In the genomic region with DNA sequence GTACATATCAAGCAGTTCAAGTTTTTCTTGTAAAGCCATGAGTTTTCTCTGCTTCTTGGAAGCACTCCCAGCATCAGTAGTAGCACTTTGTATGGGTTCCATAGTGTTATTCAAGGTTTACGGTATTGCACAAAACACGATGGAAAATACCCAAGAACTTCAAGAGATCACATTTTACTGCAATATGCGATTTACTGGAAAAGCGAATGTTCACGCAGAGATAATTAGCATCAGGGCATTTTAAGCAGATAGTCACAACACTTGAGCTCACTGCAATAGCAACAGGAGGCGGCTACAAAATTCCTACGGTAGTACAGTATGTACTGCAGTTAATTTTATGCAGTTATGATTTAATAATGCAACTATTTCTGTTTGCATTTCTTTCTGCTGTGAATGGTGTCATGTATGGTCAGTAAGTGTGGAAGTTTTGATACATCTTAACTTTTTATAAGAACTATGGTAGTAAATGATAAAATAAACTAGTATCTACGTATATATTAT, we compare ENCODE assay signal across 25 cellular contexts.
DNase-seq lines count a peak whose midpoint lies in the region; ATAC-seq and TF ChIP-seq lines count a peak whose summit lies in the region.
"Had no signal": no experiment of that assay in that cellular context is flagged by ENCODE, and none has a peak within 500 bp of the region (broad histone marks: within the 10 kb centered on the region; RNA-seq: fewer than 3 reads in every experiment).

No MANE protein-coding gene starts in this region.

- H3K36me3 ChIP-seq in SK-N-MC (ENCODE audit: insufficient read depth, low read length) (no peaks in the 10 kb centered on the region), skeletal muscle satellite cell (ENCODE audit: insufficient read depth, low read length) (no peaks in the 10 kb centered on the region), neural progenitor cell (no peaks in the 10 kb centered on the region)
- H3K36me3 ChIP-seq: BLaER1 treated with 17β-estradiol and CSF1 and Interleukin-3, amounts not matched to agents 10 nM and 100 nM; SJSA1 had no signal

- no peaks in the 10 kb centered on the region for H3K36me3 Mint-ChIP-seq in neural progenitor cell

- H3K79me2 ChIP-seq in neural progenitor cell (ENCODE audit: low read depth), result no peaks in the 10 kb centered on the region

- H3K27me3 ChIP-seq in skeletal muscle satellite cell (ENCODE audit: control insufficient read depth, insufficient read depth, low read length) (no peaks in the 10 kb centered on the region), neural progenitor cell (no peaks in the 10 kb centered on the region)
- H3K27me3 ChIP-seq: BLaER1 treated with 17β-estradiol and CSF1 and Interleukin-3, amounts not matched to agents 10 nM and 100 nM; SJSA1 had no signal

- peaks cover 3% of the 10 kb centered on the region for H3K4me1 ChIP-seq in skeletal muscle satellite cell (ENCODE audit: control insufficient read depth, insufficient read depth, low read length)
- no peaks in the 10 kb centered on the region for H3K4me1 ChIP-seq in neural progenitor cell
- H3K4me1 ChIP-seq: Caco-2, SJSA1 had no signal

- H3K4me2 ChIP-seq in skeletal muscle satellite cell (ENCODE audit: low read length) (peak overlapping the region; percentile 8), neural progenitor cell (no peak overlapping the region)
- H3K4me2 ChIP-seq: BLaER1 treated with 17β-estradiol and CSF1 and Interleukin-3, amounts not matched to agents 10 nM and 100 nM had no signal

- H3K4me3 Mint-ChIP-seq in neural progenitor cell, result no peak overlapping the region
- H3K4me3 Mint-ChIP-seq: CD4-positive, alpha-beta memory T cell had no signal

- no peaks in the 10 kb centered on the region for H3K27me3 Mint-ChIP-seq in neural progenitor cell (ENCODE audit: insufficient read depth, low read depth)
- H3K27me3 Mint-ChIP-seq: CD4-positive, alpha-beta memory T cell had no signal

- H2AFZ ChIP-seq in neural progenitor cell (replicated peaks), result no peak overlapping the region

- intact Hi-C loops in Right ventricle myocardium superior (cut with DNase I), result no loop called here
- intact Hi-C loops in left cardiac atrium (cut with DNase I), result no loop called here

- H3K9me3 ChIP-seq in SK-N-MC (ENCODE audit: low read depth, low read length), result no peaks in the 10 kb centered on the region
- no peaks in the 10 kb centered on the region for H3K9me3 ChIP-seq in skeletal muscle satellite cell (replicated peaks; ENCODE audit: low read length)
- H3K9me3 ChIP-seq in neural progenitor cell (ENCODE audit: low read depth), result no peaks in the 10 kb centered on the region
- H3K9me3 ChIP-seq: Caco-2, SJSA1 had no signal

- H3K27ac Mint-ChIP-seq in neural progenitor cell, result no peak overlapping the region
- H3K27ac Mint-ChIP-seq: CD4-positive, alpha-beta memory T cell had no signal

- peak; percentile 79 for ATAC-seq in Right ventricle myocardium superior (ENCODE audit: poor library complexity)
- no peak for ATAC-seq in left cardiac atrium
- ATAC-seq in GM19395 (IDR thresholded peaks at IDR 0.05; ENCODE audit: unreplicated experiment), result no peak
- ATAC-seq: K562, PC-3 had no signal

- H3K9me3 Mint-ChIP-seq in neural progenitor cell, result peaks cover 2% of the 10 kb centered on the region

- no peaks in the 10 kb centered on the region for H3F3A ChIP-seq in neural progenitor cell (ENCODE audit: low read depth)

- no peak for DNase-seq in Right ventricle myocardium superior
- no peak for DNase-seq in left cardiac atrium
- DNase-seq in SK-N-MC (ENCODE audit: low read depth, low spot score), result peak; percentile 53
- no peak for DNase-seq in epithelial cell of prostate (ENCODE audit: low read depth, low spot score)
- DNase-seq in neural progenitor cell (ENCODE audit: low spot score), result no peak
- DNase-seq: Caco-2; CD4-positive, alpha-beta memory T cell; GDM1; H7; Kasumi-1; MV-4-11; NCI-H1105 treated with DMSO at 0.1 percent for 48 hours; NCI-H146; NCI-H1930; NCI-H2107; NCI-H446 treated with DMSO at 0.1 percent for 48 hours; NCI-H526; NCI-H82; NK-92 treated with Interleukin-12 subunit alpha and Interleukin-12 subunit beta, amount 100 ng/mL, for 24 hours had no signal

- H3K27ac ChIP-seq in SK-N-MC (peak overlapping the region; percentile 73; the same call in 1 of the 2 replicates), epithelial cell of prostate (peak overlapping the region; percentile 9), neural progenitor cell (no peak overlapping the region)
- H3K27ac ChIP-seq: BLaER1 treated with 17β-estradiol and CSF1 and Interleukin-3, amounts not matched to agents 10 nM and 100 nM; SJSA1 had no signal

- TF ChIP-seq CTCF in neural progenitor cell (IDR thresholded peaks at IDR 0.05), result no peak

- H3K9ac ChIP-seq in SK-N-MC (ENCODE audit: insufficient read length), result no peak overlapping the region
- H3K9ac ChIP-seq in skeletal muscle satellite cell (ENCODE audit: low read depth, low read length), result no peak overlapping the region
- H3K9ac ChIP-seq in neural progenitor cell, result no peak overlapping the region
- H3K9ac ChIP-seq: BLaER1 treated with 17β-estradiol and CSF1 and Interleukin-3, amounts not matched to agents 10 nM and 100 nM had no signal

- H3K4me3 ChIP-seq in SK-N-MC (peak overlapping the region; percentile 49), skeletal muscle satellite cell (ENCODE audit: low read length) (no peak overlapping the region), neural progenitor cell (no peak overlapping the region)
- H3K4me3 ChIP-seq: BLaER1 treated with 17β-estradiol and CSF1 and Interleukin-3, amounts not matched to agents 10 nM and 100 nM; K562; SJSA1 had no signal

- H3K4me1 Mint-ChIP-seq in neural progenitor cell, result peaks cover 12% of the 10 kb centered on the region

- H4K20me1 ChIP-seq in neural progenitor cell (ENCODE audit: low read depth), result no peaks in the 10 kb centered on the region
- H4K20me1 ChIP-seq: BLaER1 treated with 17β-estradiol and CSF1 and Interleukin-3, amounts not matched to agents 10 nM and 100 nM had no signal
